26 cellular contexts compared by ENCODE assay signal in the genomic region with DNA sequence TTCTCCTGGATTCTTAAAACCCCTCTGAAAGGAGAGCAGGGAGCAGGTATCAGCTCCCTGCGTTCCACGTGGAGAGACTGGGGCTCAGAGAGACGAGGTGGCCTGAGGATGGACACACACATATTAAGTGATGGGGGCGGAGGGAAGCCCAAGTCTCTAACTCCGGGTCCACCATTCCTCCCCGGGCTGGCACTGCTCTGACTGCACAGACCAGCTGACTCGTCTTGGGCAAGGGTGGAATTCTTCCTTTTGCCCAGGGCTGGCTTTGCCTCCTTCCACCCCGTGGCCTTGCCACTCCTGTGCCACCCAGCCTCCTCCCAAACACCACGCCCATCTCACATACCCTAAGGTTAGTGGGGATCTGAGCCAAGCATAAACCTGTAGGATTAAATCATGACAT.
DNase-seq lines count a peak whose midpoint lies in the region; ATAC-seq, FAIRE-seq and TF ChIP-seq lines count a peak whose summit lies in the region.
"Had no signal": no experiment of that assay in that cellular context is flagged by ENCODE, and none has a peak within 500 bp of the region (broad histone marks: within the 10 kb centered on the region; RNA-seq: fewer than 3 reads in every experiment).

No MANE protein-coding gene starts in this region.

- H3K27ac Mint-ChIP-seq in naive thymus-derived CD8-positive, alpha-beta T cell: no peak overlapping the region
- H3K27ac Mint-ChIP-seq: activated CD8-positive, alpha-beta T cell treated with anti-CD3 and anti-CD28 coated beads for 36 hours; effector memory CD8-positive, alpha-beta T cell; stimulated activated naive B cell treated with anti-CD40 and anti-IgM and Interleukin-4, amounts not matched to agents 10 μg/mL and 1 μg/mL and 100 μg/mL, for 72 hours; T-cell had no signal

- H3K9ac ChIP-seq in IMR-90 (ENCODE audit: low read depth, low read length): no peak overlapping the region

- H3K4me3 ChIP-seq in IMR-90 (ENCODE audit: insufficient read depth, low read depth, low read length) (no peak overlapping the region), body of pancreas (no peak overlapping the region), esophagus squamous epithelium (peak overlapping the region; percentile 4 to 50 (median 15)), small intestine (ENCODE audit: low read depth in 1 of 2, low read length in 2 of 2) (peak overlapping the region in 1 of 2 donors; percentile 1), Peyer's patch (peak overlapping the region in 2 of 4 donors; percentile 24 to 28)
- H3K4me3 ChIP-seq: gastroesophageal sphincter, HAP-1, testis had no signal

- no peaks in the 10 kb centered on the region for H3K9me1 ChIP-seq in IMR-90 (ENCODE audit: insufficient read depth, low read length)

- peaks cover 14 to 40% (median 38%) of the 10 kb centered on the region in 5 donors for H3K27me3 Mint-ChIP-seq in naive thymus-derived CD8-positive, alpha-beta T cell

- H3K4me1 Mint-ChIP-seq in naive thymus-derived CD8-positive, alpha-beta T cell: peaks cover 0 to 5% (median 1%) of the 10 kb centered on the region in 4 donors

- BruUV-seq in IMR-90 (replicated peaks; lab: Mats Ljungman, UMichigan): no TSS peak

- no peak overlapping the region for H2BK120ac ChIP-seq in IMR-90 (ENCODE audit: low read depth, low read length)

- H2BK20ac ChIP-seq in IMR-90 (ENCODE audit: low read depth, low read length): no peak overlapping the region

- no peak overlapping the region for H3K4ac ChIP-seq in IMR-90 (ENCODE audit: low read depth, low read length)

- POLR2A ChIA-PET in IMR-90 (lab: Charles Lee; ENCODE audit: unreplicated experiment): no interaction called here
- POLR2A ChIA-PET in naive thymus-derived CD8-positive, alpha-beta T cell (lab: Charles Lee): interaction anchor here (0.7 kb wide), 1 partner anchor 166 kb away, joined by 3 read pairs; no protein-coding TSS in a partner anchor

- H3K9me3 Mint-ChIP-seq in naive thymus-derived CD8-positive, alpha-beta T cell: no peaks in the 10 kb centered on the region
- H3K9me3 Mint-ChIP-seq: activated CD8-positive, alpha-beta T cell treated with anti-CD3 and anti-CD28 coated beads for 36 hours; effector memory CD8-positive, alpha-beta T cell; stimulated activated naive B cell treated with anti-CD40 and anti-IgM and Interleukin-4, amounts not matched to agents 10 μg/mL and 1 μg/mL and 100 μg/mL, for 72 hours; T-cell had no signal

- TF ChIP-seq CTCF in IMR-90 (conservative IDR thresholded peaks at IDR 0.05; ENCODE audit: low read depth, low read length): no peak
- TF ChIP-seq CTCF in body of pancreas (IDR thresholded peaks at IDR 0.05): no peak
- TF ChIP-seq CTCF in esophagus squamous epithelium (IDR thresholded peaks at IDR 0.05): no peak
- no peak for TF ChIP-seq CTCF in Peyer's patch (IDR thresholded peaks at IDR 0.05)

- H3K23ac ChIP-seq in IMR-90 (ENCODE audit: low read depth, low read length): no peak overlapping the region

- H2AK9ac ChIP-seq in IMR-90 (replicated peaks; ENCODE audit: low read depth, low read length, poor library complexity): no peak overlapping the region

- no peak for FAIRE-seq in small intestine (lab: Jason Lieb, UNC)
- FAIRE-seq: GM12892, TTC549 had no signal

- in situ Hi-C loops in IMR-90 (cut with MboI; ENCODE audit: low sequenced_read_pairs): no loop called here

- WGBS in IMR-90 (ENCODE audit: extremely low coverage in 2 of 2, insufficient read length in 1 of 2), 2 experiments: 60% methylated on average over 3 of the region's 9 CpGs; no CpG with 5 or more reads in 1 of the 2 experiments
- 56 to 58% methylated on average over 9 of the region's 9 CpGs for WGBS in body of pancreas, 2 donors
- WGBS in esophagus squamous epithelium, 2 donors: 22 to 30% methylated on average over 6 to 9 of the region's 9 CpGs
- 9 to 48% (median 25%) methylated on average over 9 of the region's 9 CpGs for WGBS in small intestine, 3 donors

- H3K27me3 ChIP-seq in IMR-90 (ENCODE audit: control insufficient read depth, insufficient read depth, low read length): peaks cover 56% of the 10 kb centered on the region
- H3K27me3 ChIP-seq in body of pancreas: no peaks in the 10 kb centered on the region
- peaks cover 0 to 98% (median 0%) of the 10 kb centered on the region in 4 donors for H3K27me3 ChIP-seq in esophagus squamous epithelium
- peaks cover 0 to 5% of the 10 kb centered on the region in 2 donors for H3K27me3 ChIP-seq in small intestine (ENCODE audit: control insufficient read depth in 2 of 2, insufficient read depth in 2 of 2, low read length in 2 of 2)
- H3K27me3 ChIP-seq in Peyer's patch: no peaks in the 10 kb centered on the region
- H3K27me3 ChIP-seq: testis had no signal

- dilution Hi-C loops in IMR-90 (cut with HindIII; ENCODE audit: low sequenced_read_pairs, unreplicated experiment): no loop called here

- H2BK15ac ChIP-seq in IMR-90 (ENCODE audit: low read depth, low read length): no peak overlapping the region

- H4K8ac ChIP-seq in IMR-90 (ENCODE audit: low read depth in 2 of 2, low read length in 2 of 2): no peak overlapping the region

- H3K79me1 ChIP-seq in IMR-90 (ENCODE audit: low read depth in 1 of 2, low read length in 2 of 2): no peaks in the 10 kb centered on the region

- intact Hi-C loops in IMR-90 (cut with micrococcal nuclease): no loop called here
- intact Hi-C loops in body of pancreas (cut with DNase I): no loop called here
- intact Hi-C loops in esophagus squamous epithelium (cut with DNase I): no loop called here
- intact Hi-C loops in sciatic nerve (cut with DNase I): no loop called here

- TF ChIP-seq RAD21 in IMR-90 (IDR thresholded peaks at IDR 0.05; ENCODE audit: low read length): no peak

- H3K4me1 ChIP-seq in IMR-90 (ENCODE audit: control insufficient read depth, insufficient read depth, low read length): no peaks in the 10 kb centered on the region
- H3K4me1 ChIP-seq in body of pancreas: peaks cover 10% of the 10 kb centered on the region
- peaks cover 3 to 12% (median 4%) of the 10 kb centered on the region in 3 donors for H3K4me1 ChIP-seq in esophagus squamous epithelium
- H3K4me1 ChIP-seq in small intestine (ENCODE audit: control insufficient read depth in 2 of 2, insufficient read depth in 1 of 2, low read depth in 1 of 2, low read length in 1 of 2): peaks cover 0 to 3% of the 10 kb centered on the region in 2 donors
- H3K4me1 ChIP-seq in Peyer's patch: peaks cover 0 to 5% (median 0%) of the 10 kb centered on the region in 4 donors
- H3K4me1 ChIP-seq: gastroesophageal sphincter, HAP-1, testis had no signal

- H2AK5ac ChIP-seq in IMR-90 (ENCODE audit: low read depth, low read length): no peak overlapping the region

- no peak overlapping the region for H3K4me3 Mint-ChIP-seq in naive thymus-derived CD8-positive, alpha-beta T cell
- H3K4me3 Mint-ChIP-seq: activated CD8-positive, alpha-beta T cell treated with anti-CD3 and anti-CD28 coated beads for 36 hours; effector memory CD8-positive, alpha-beta T cell; stimulated activated naive B cell treated with anti-CD40 and anti-IgM and Interleukin-4, amounts not matched to agents 10 μg/mL and 1 μg/mL and 100 μg/mL, for 72 hours; T-cell had no signal

- H3K14ac ChIP-seq in IMR-90 (replicated peaks; ENCODE audit: low read depth, low read length): no peak overlapping the region

- no peaks in the 10 kb centered on the region for H3K36me3 Mint-ChIP-seq in naive thymus-derived CD8-positive, alpha-beta T cell
- H3K36me3 Mint-ChIP-seq: stimulated activated naive B cell treated with anti-CD40 and anti-IgM and Interleukin-4, amounts not matched to agents 10 μg/mL and 1 μg/mL and 100 μg/mL, for 72 hours; T-cell had no signal

- H3K27ac ChIP-seq in IMR-90 (ENCODE audit: insufficient read depth, low read length): no peak overlapping the region
- no peak overlapping the region for H3K27ac ChIP-seq in body of pancreas
- H3K27ac ChIP-seq in esophagus squamous epithelium: peak overlapping the region in 1 of 4 donors; percentile 36
- H3K27ac ChIP-seq in small intestine (ENCODE audit: low read depth in 1 of 2, low read length in 1 of 2): no peak overlapping the region
- H3K27ac ChIP-seq in Peyer's patch: no peak overlapping the region
- H3K27ac ChIP-seq: C4-2B, gastroesophageal sphincter, testis had no signal

- no peak overlapping the region for H2BK5ac ChIP-seq in IMR-90 (ENCODE audit: low read depth, low read length, poor library complexity, severe bottlenecking)

- H4K20me1 ChIP-seq in IMR-90 (ENCODE audit: insufficient read depth, low read length): no peaks in the 10 kb centered on the region

- H3K36me3 ChIP-seq in IMR-90 (ENCODE audit: control insufficient read depth, insufficient read depth, low read length) (no peaks in the 10 kb centered on the region), body of pancreas (replicated peaks in 1 of 2; ENCODE audit: insufficient read depth in 1 of 2, low read depth in 2 of 2) (no peaks in the 10 kb centered on the region), esophagus squamous epithelium (no peaks in the 10 kb centered on the region), small intestine (ENCODE audit: control insufficient read depth in 2 of 2, insufficient read depth in 2 of 2, low read length in 2 of 2) (no peaks in the 10 kb centered on the region), Peyer's patch (no peaks in the 10 kb centered on the region)
- H3K36me3 ChIP-seq: gastroesophageal sphincter, HAP-1 had no signal

- no peak for DNase-seq in IMR-90
- DNase-seq in body of pancreas: no peak
- no peak for DNase-seq in esophagus squamous epithelium (lab: John Stamatoyannopoulos, UW)
- DNase-seq in small intestine: peak; percentile 67
- no peak for DNase-seq in sciatic nerve (ENCODE audit: low spot score)
- no peak for DNase-seq in Peyer's patch
- no peak for DNase-seq in naive thymus-derived CD8-positive, alpha-beta T cell
- DNase-seq: activated CD4-positive, CD25-positive, alpha-beta regulatory T cell treated with anti-CD3 and anti-CD28 coated beads, Interleukin-2, amount 50 U/mL, for 72 hours; activated CD8-positive, alpha-beta T cell treated with anti-CD3 and anti-CD28 coated beads for 36 hours; activated effector memory CD4-positive, alpha-beta T cell treated with anti-CD3 and anti-CD28 coated beads, Interleukin-2, amount 50 U/mL, for 16 hours; activated T-cell treated with anti-CD3 and anti-CD28 coated beads for 4 hours; effector memory CD8-positive, alpha-beta T cell; islet precursor cell; Karpas-422; NCI-H1694; NCI-H2227 treated with DMSO at 0.1 percent for 48 hours; NCI-H82; stimulated activated CD4-positive, alpha-beta T cell treated with anti-CD3 and anti-CD28 coated beads, Interleukin-2, amount 100 ng/mL, for 48 hours; stimulated activated naive B cell treated with anti-CD40 and anti-IgM and Interleukin-4, amounts not matched to agents 10 μg/mL and 1 μg/mL and 100 μg/mL, for 72 hours; T-cell; testis had no signal

- no peak overlapping the region for H3K18ac ChIP-seq in IMR-90 (ENCODE audit: low read depth, low read length)

- ATAC-seq in IMR-90 (ENCODE audit: low read depth) (no peak), body of pancreas (peak; percentile 22), sciatic nerve (no peak)
- no peak for ATAC-seq in naive thymus-derived CD8-positive, alpha-beta T cell
- ATAC-seq: activated CD8-positive, alpha-beta T cell treated with anti-CD3 and anti-CD28 coated beads for 36 hours; effector memory CD8-positive, alpha-beta T cell; gastroesophageal sphincter; stimulated activated naive B cell treated with anti-CD40 and anti-IgM and Interleukin-4, amounts not matched to agents 10 μg/mL and 1 μg/mL and 100 μg/mL, for 72 hours; T-cell had no signal

- no peak overlapping the region for H3K56ac ChIP-seq in IMR-90 (ENCODE audit: extremely low read depth, insufficient read depth, low read length)

- TF ChIP-seq POLR2A in IMR-90 (IDR thresholded peaks at IDR 0.05; ENCODE audit: low read depth, low read length) (no peak), body of pancreas (IDR thresholded peaks at IDR 0.05) (no peak), esophagus squamous epithelium (IDR thresholded peaks at IDR 0.05) (no peak), Peyer's patch (IDR thresholded peaks at IDR 0.05) (no peak)

- H3K4me2 ChIP-seq in IMR-90 (ENCODE audit: low read depth, low read length): no peak overlapping the region

- H2AFZ ChIP-seq in IMR-90 (replicated peaks; ENCODE audit: low read length, poor library complexity): peak overlapping the region; percentile 76

- no peak overlapping the region for H4K5ac ChIP-seq in IMR-90 (ENCODE audit: low read depth, low read length)

- H3K9me3 ChIP-seq in IMR-90 (ENCODE audit: control insufficient read depth, insufficient read depth, low read length) (no peaks in the 10 kb centered on the region; the same call in 1 of the 2 replicates), body of pancreas (no peaks in the 10 kb centered on the region), esophagus squamous epithelium (no peaks in the 10 kb centered on the region), small intestine (ENCODE audit: control insufficient read depth, low read depth) (no peaks in the 10 kb centered on the region), Peyer's patch (no peaks in the 10 kb centered on the region)
- H3K9me3 ChIP-seq: gastroesophageal sphincter, HAP-1, testis had no signal

- CTCF ChIA-PET in IMR-90 (lab: Yijun Ruan, JAX): no interaction called here

- no peak overlapping the region for H4K91ac ChIP-seq in IMR-90 (ENCODE audit: insufficient read depth, low read depth, low read length)

Comparison
In these comparisons a context has a peak if more than half of its experiments do, and no peak if none do; other contexts are left out.
1. H3K4me3 ChIP-seq: peak in esophagus squamous epithelium (4 of 4); none in IMR-90 (single experiment) and body of pancreas (0 of 2).